ENCODE assay signal across 25 cellular contexts in the genomic region with DNA sequence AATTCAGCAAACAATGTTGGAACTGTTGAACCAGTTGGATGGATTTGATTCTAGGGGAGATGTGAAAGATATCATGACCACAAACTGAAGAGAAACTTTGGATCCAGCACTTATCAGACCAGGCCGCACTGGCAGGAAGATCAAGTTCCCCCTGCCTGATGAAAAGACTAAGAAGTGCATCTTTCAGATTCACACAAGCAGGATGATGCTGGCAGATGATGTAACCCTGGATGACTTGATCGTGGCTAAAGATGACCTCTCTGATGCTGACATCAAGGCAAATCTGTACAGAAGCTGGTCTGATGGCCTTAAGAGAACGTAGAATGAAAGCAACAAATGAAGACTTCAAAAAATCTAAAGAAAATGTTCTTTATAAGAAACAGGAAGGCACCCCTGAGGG.
"Had no signal": no experiment of that assay in that cellular context is flagged by ENCODE, and none has a peak within 500 bp of the region (broad histone marks: within the 10 kb centered on the region; RNA-seq: fewer than 3 reads in every experiment).

No MANE protein-coding gene starts in this region.

- H3K4me2 ChIP-seq: SK-N-SH had no signal

- DNase-seq: activated B cell treated with CpG ODN at 0.5 μM for 24 hours; activated CD4-positive, alpha-beta memory T cell treated with anti-CD3 and anti-CD28 coated beads, Interleukin-2, amount 10 ng/mL, durations not matched to agents 7 days and 5 days; activated CD4-positive, alpha-beta T cell treated with anti-CD3 and anti-CD28 coated beads, Interleukin-2, amount 50 U/mL, for 1 hour; activated gamma-delta T cell; activated naive CD4-positive, alpha-beta T cell treated with anti-CD3 and anti-CD28 coated beads for 36 hours; activated T-cell treated with anti-CD3 and anti-CD28 coated beads for 4 hours; activated T-cell treated with anti-CD3 and anti-CD28 coated beads, Interleukin-2, amount 50 U/mL, for 48 hours; caudate nucleus; KG1; NCI-H1048; NCI-H1417; NCI-H1930; NCI-H2171; NCI-H2227 treated with DMSO at 0.1 percent for 48 hours; NCI-H510A; NCI-H526 treated with DMSO at 0.1 percent for 48 hours; NCI-H82; Peyer's patch; Right ventricle myocardium superior; SJCRH30; SK-N-SH; T-helper 1 cell had no signal

- H3K27me3 ChIP-seq: breast epithelium, Peyer's patch, SJCRH30 had no signal

- H3K4me1 ChIP-seq: breast epithelium, Peyer's patch, SJCRH30 had no signal

- H3K9me2 ChIP-seq: SK-N-SH had no signal

- H3K4me3 ChIP-seq: breast epithelium, Peyer's patch, SJCRH30 had no signal

- H3K9ac ChIP-seq: SK-N-SH had no signal

- ATAC-seq: activated T-helper 17 cell treated with anti-CD3 and anti-CD28 coated beads, Interleukin-2, amount 50 U/mL, for 72 hours had no signal

- H3K27ac ChIP-seq: breast epithelium, Peyer's patch, RWPE1, SJCRH30 had no signal

- H3K9me3 ChIP-seq: Peyer's patch, SJCRH30, SK-N-SH had no signal

- H3K36me3 ChIP-seq: breast epithelium, Peyer's patch, SJCRH30 had no signal
